In genomic region chr12:6938353-6939186, GRCh38 we compare ENCODE assay signal across 6 cellular contexts. TPM values are rescaled to one million over a fixed set of nuclear protein-coding genes. Genes with fewer than 3 reads are reported as not detected.
DNase-seq lines count a peak whose midpoint lies in the region; ATAC-seq and TF ChIP-seq lines count a peak whose summit lies in the region.

No MANE protein-coding gene starts in this region.

- intact Hi-C loops in activated CD8-positive, alpha-beta T cell treated with anti-CD3 and anti-CD28 coated beads for 36 hours (cut with micrococcal nuclease), result no loop called here
- intact Hi-C loops in lower lobe of right lung (cut with DNase I), result no loop called here

- peak overlapping the region; percentile 99 for H3K9ac ChIP-seq in BLaER1

- H3K27me3 ChIP-seq in BLaER1, result no peaks in the 10 kb centered on the region
- H3K27me3 ChIP-seq in lower lobe of right lung (ENCODE audit: low read depth), result no peaks in the 10 kb centered on the region

- H3K27me3 Mint-ChIP-seq in activated CD8-positive, alpha-beta T cell treated with anti-CD3 and anti-CD28 coated beads for 36 hours, result no peaks in the 10 kb centered on the region

- H3K36me3 Mint-ChIP-seq in activated CD8-positive, alpha-beta T cell treated with anti-CD3 and anti-CD28 coated beads for 36 hours (ENCODE audit: low read depth), result peaks cover 39% of the 10 kb centered on the region

- peak overlapping the region; percentile 98 for H3K27ac Mint-ChIP-seq in activated CD8-positive, alpha-beta T cell treated with anti-CD3 and anti-CD28 coated beads for 36 hours

- H3K4me1 ChIP-seq in BLaER1 (peaks cover 68% of the 10 kb centered on the region), lower lobe of right lung (peaks cover 62% of the 10 kb centered on the region)

- H3K4me3 Mint-ChIP-seq in activated CD8-positive, alpha-beta T cell treated with anti-CD3 and anti-CD28 coated beads for 36 hours, result peak overlapping the region; percentile 83

- H3K4me3 ChIP-seq in BLaER1 (peak overlapping the region; percentile 93), lower lobe of right lung (peak overlapping the region; percentile 69)

- CTCF ChIA-PET in activated CD8-positive, alpha-beta T cell treated with anti-CD3 and anti-CD28 coated beads for 36 hours (lab: Charles Lee), result interaction anchor here (1.0 to 22.8 kb wide), 18 partner anchors 10 to 398 kb away, joined by 3 to 460 read pairs (median 5); partner anchors contain the start of genes ATN1, COPS7A, ENO2 and SPSB2

- H3K4me2 ChIP-seq in BLaER1, result peak overlapping the region; percentile 99

- peaks cover 20% of the 10 kb centered on the region; the same call in 1 of the 2 replicates for H4K20me1 ChIP-seq in BLaER1

- no peak for DNase-seq in activated CD8-positive, alpha-beta T cell treated with anti-CD3 and anti-CD28 coated beads for 36 hours
- DNase-seq in lower lobe of right lung, result no peak
- no peak for DNase-seq in amygdala (lab: John Stamatoyannopoulos, UW)
- DNase-seq in stimulated activated CD8-positive, alpha-beta memory T cell treated with anti-CD3 and anti-CD28 coated beads, Interleukin-4, amount 100 ng/mL, for 48 hours, result no peak

- H3K4me1 Mint-ChIP-seq in activated CD8-positive, alpha-beta T cell treated with anti-CD3 and anti-CD28 coated beads for 36 hours (ENCODE audit: low read depth), result peaks cover 54% of the 10 kb centered on the region

- no peaks in the 10 kb centered on the region for H3K9me3 ChIP-seq in BLaER1
- no peaks in the 10 kb centered on the region for H3K9me3 ChIP-seq in lower lobe of right lung

- POLR2A ChIA-PET in activated CD8-positive, alpha-beta T cell treated with anti-CD3 and anti-CD28 coated beads for 36 hours (lab: Charles Lee), result interaction anchor here (0.7 to 36.0 kb wide), 15 partner anchors 12 to 249 kb away, joined by 3 to 1266 read pairs (median 4); partner anchors contain the start of genes ATN1, C12orf57, CDCA3 and EMG1

- no peaks in the 10 kb centered on the region for H3K9me3 Mint-ChIP-seq in activated CD8-positive, alpha-beta T cell treated with anti-CD3 and anti-CD28 coated beads for 36 hours

- H3K36me3 ChIP-seq in BLaER1 (peaks cover 66% of the 10 kb centered on the region), lower lobe of right lung (peaks cover 62% of the 10 kb centered on the region)

- TF ChIP-seq CTCF in activated CD8-positive, alpha-beta T cell treated with anti-CD3 and anti-CD28 coated beads for 36 hours (IDR thresholded peaks at IDR 0.05), result peak; percentile 4
- no peak for TF ChIP-seq CTCF in lower lobe of right lung (IDR thresholded peaks at IDR 0.05)

- H3K27ac ChIP-seq in BLaER1 (peak overlapping the region; percentile 99), lower lobe of right lung (peak overlapping the region; percentile 92)

- ATAC-seq in activated CD8-positive, alpha-beta T cell treated with anti-CD3 and anti-CD28 coated beads for 36 hours, result no peak
- ATAC-seq in lower lobe of right lung (peak in 1 of 2 donors; percentile 2), GM21515 (IDR thresholded peaks at IDR 0.05; ENCODE audit: unreplicated experiment) (no peak)

RNA-seq across cellular contexts. Expression of gene RNU7-1, which starts 5.0 kb away (rescaled TPM):
- total RNA-seq in activated CD8-positive, alpha-beta T cell treated with anti-CD3 and anti-CD28 coated beads for 36 hours, result not detected
- total RNA-seq in lower lobe of right lung, result not detected

RNA-seq across cellular contexts. Expression of gene C12orf57, which starts 5.3 kb away (rescaled TPM):
- 100 to 1,000 TPM; 226 to 244 TPM for total RNA-seq in activated CD8-positive, alpha-beta T cell treated with anti-CD3 and anti-CD28 coated beads for 36 hours
- 181 TPM for total RNA-seq in lower lobe of right lung

RNA-seq across cellular contexts. Expression of gene ATN1, which starts 10.8 kb away (rescaled TPM):
- 10 to 100 TPM; 26.4 to 28.5 TPM for total RNA-seq in activated CD8-positive, alpha-beta T cell treated with anti-CD3 and anti-CD28 coated beads for 36 hours
- total RNA-seq in lower lobe of right lung, result 123 TPM

RNA-seq across cellular contexts. Expression of gene PTPN6, which starts 12.6 kb away (rescaled TPM):
- total RNA-seq in activated CD8-positive, alpha-beta T cell treated with anti-CD3 and anti-CD28 coated beads for 36 hours, result 100 to 1,000 TPM; 485 to 489 TPM
- total RNA-seq in lower lobe of right lung, result 209 TPM

RNA-seq across cellular contexts. Expression of gene ENO2, which starts 24.2 kb away (rescaled TPM):
- total RNA-seq in activated CD8-positive, alpha-beta T cell treated with anti-CD3 and anti-CD28 coated beads for 36 hours, result 100 to 1,000 TPM; 315 to 330 TPM
- 41.9 TPM for total RNA-seq in lower lobe of right lung
